10 cellular contexts compared by ENCODE assay signal in genomic region chr12:75725505-75726120, GRCh38.
A peak's percentile ranks its signal among the peaks of the same experiment; 100 is the strongest.
DNase-seq lines count a peak whose midpoint lies in the region; ATAC-seq, FAIRE-seq and TF ChIP-seq lines count a peak whose summit lies in the region.
"Had no signal": no experiment of that assay in that cellular context is flagged by ENCODE, and none has a peak within 500 bp of the region (broad histone marks: within the 10 kb centered on the region; RNA-seq: fewer than 3 reads in every experiment).

No MANE protein-coding gene starts in this region.

- WGBS in heart left ventricle, 4 donors, result 32 to 55% (median 39%) methylated on average over 3 of the region's 3 CpGs

- peak overlapping the region in 10 of 12 donors; percentile 24 to 80 (median 66) for H3K27ac ChIP-seq in heart left ventricle

- no peak for TF ChIP-seq CTCF in heart left ventricle (IDR thresholded peaks at IDR 0.05)
- no peak for TF ChIP-seq CTCF in fibroblast of villous mesenchyme (IDR thresholded peaks at IDR 0.05; ENCODE audit: insufficient read depth, low read depth, low read length)

- FAIRE-seq in urothelium cell line (lab: Jason Lieb, UNC), result no peak

- H3K4me3 ChIP-seq in heart left ventricle (no peak overlapping the region), fibroblast of villous mesenchyme (ENCODE audit: low read depth, low read length) (no peak overlapping the region)
- H3K4me3 ChIP-seq: HAP-1 had no signal

- ATAC-seq in heart left ventricle (peak in 1 of 4 donors; percentile 13), Right ventricle myocardium inferior (no peak), GM21825 (IDR thresholded peaks at IDR 0.05; ENCODE audit: unreplicated experiment) (no peak)

- DNase-seq in heart left ventricle (no peak), Right ventricle myocardium inferior (ENCODE audit: missing footprints) (no peak), RKO (ENCODE audit: low spot score) (peak; percentile 95), fibroblast of villous mesenchyme (ENCODE audit: low read depth) (peak; percentile 30), urothelium cell line (ENCODE audit: low spot score) (peak; percentile 62), head of caudate nucleus (no peak), NK-92 (lab: John Stamatoyannopoulos, UW; ENCODE audit: unreplicated experiment) (no peak)
- DNase-seq: CD4-positive, alpha-beta memory T cell had no signal

- no peaks in the 10 kb centered on the region for H3K27me3 ChIP-seq in heart left ventricle

- no peaks in the 10 kb centered on the region for H3K36me3 ChIP-seq in heart left ventricle
- H3K36me3 ChIP-seq: HAP-1 had no signal

- intact Hi-C loops in heart left ventricle (cut with DNase I), result loop anchor here in 5 of 10 donors (10.0 kb wide), 3 partner anchors 161 to 309 kb away; partner anchors contain the start of gene PHLDA1 (in 3 of the 5)
- intact Hi-C loops in Right ventricle myocardium inferior (cut with DNase I), result no loop called here
- intact Hi-C loops in head of caudate nucleus (cut with DNase I), result no loop called here

- TF ChIP-seq POLR2A in heart left ventricle (IDR thresholded peaks at IDR 0.05), result no peak

- H3K4me1 ChIP-seq in heart left ventricle, result peaks cover 9 to 53% (median 38%) of the 10 kb centered on the region in 12 donors

- H3K9me3 ChIP-seq in heart left ventricle, result no peaks in the 10 kb centered on the region
- H3K9me3 ChIP-seq: HAP-1 had no signal

Comparison
In these comparisons a context has a peak if more than half of its experiments do, and no peak if none do; other contexts are left out.
1. DNase-seq: peak in RKO (single experiment), fibroblast of villous mesenchyme (single experiment) and urothelium cell line (single experiment); none in heart left ventricle (0 of 5), Right ventricle myocardium inferior (single experiment), head of caudate nucleus (0 of 42) and NK-92 (single experiment).